In genomic region chr1:26284597-26285351, GRCh38 we compare ENCODE assay signal across 8 cellular contexts. TPM values are rescaled to one million over a fixed set of nuclear protein-coding genes. Genes with fewer than 3 reads are reported as not detected.
DNase-seq lines count a peak whose midpoint lies in the region; ATAC-seq lines count a peak whose summit lies in the region.

No MANE protein-coding gene starts in this region.

- ATAC-seq in T-cell (replicated peaks in 1 of 4) (peak; percentile 65 to 76 (median 68)), right cardiac atrium (peak; percentile 20 to 60), GM19463 (IDR thresholded peaks at IDR 0.05; ENCODE audit: unreplicated experiment) (no peak)
- ATAC-seq in activated naive CD8-positive, alpha-beta T cell treated with anti-CD3 and anti-CD28 coated beads, Interleukin-2, amount 10 ng/mL, durations not matched to agents 7 days and 5 days (ENCODE audit: low read depth): peak; percentile 63

- peak overlapping the region; percentile 87 to 94 (median 91) for H3K4me3 Mint-ChIP-seq in T-cell
- H3K4me3 Mint-ChIP-seq in activated naive CD8-positive, alpha-beta T cell treated with anti-CD3 and anti-CD28 coated beads, Interleukin-2, amount 10 ng/mL, durations not matched to agents 7 days and 5 days: peak overlapping the region; percentile 89

- H3K4me1 ChIP-seq in HUES48 (ENCODE audit: control insufficient read depth, insufficient read depth, low read length) (peaks cover 27% of the 10 kb centered on the region), right cardiac atrium (ENCODE audit: control insufficient read depth, insufficient read depth, low read length) (peaks cover 6% of the 10 kb centered on the region)

- H3K36me3 ChIP-seq in HUES48 (ENCODE audit: control insufficient read depth, insufficient read depth, low read length): no peaks in the 10 kb centered on the region

- CTCF ChIA-PET in T-cell (lab: Charles Lee): interaction anchor here (0.5 to 3.4 kb wide), 17 partner anchors 9 to 720 kb away, joined by 3 to 21 read pairs (median 5); partner anchors contain the start of genes CD52 (in 2 of the 2), CEP85 (in 1 of the 2), UBXN11 (in 1 of the 2) and ZNF593 (in 1 of the 2)

- POLR2A ChIA-PET in T-cell (lab: Charles Lee): interaction anchor here in 1 of 2 donors (1.0 kb wide), 1 partner anchor 30 kb away, joined by 3 read pairs; no protein-coding TSS in a partner anchor
- POLR2A ChIA-PET in activated naive CD8-positive, alpha-beta T cell treated with anti-CD3 and anti-CD28 coated beads, Interleukin-2, amount 10 ng/mL, durations not matched to agents 7 days and 5 days (lab: Charles Lee): interaction anchor here (0.5 to 20.6 kb wide), 17 partner anchors 9 to 169 kb away, joined by 3 to 1079 read pairs (median 6); partner anchors contain the start of genes CD52, CEP85, DHDDS and UBXN11

- H3K4me1 Mint-ChIP-seq in T-cell: peaks cover 89 to 92% (median 91%) of the 10 kb centered on the region in 3 donors
- peaks cover 71% of the 10 kb centered on the region for H3K4me1 Mint-ChIP-seq in activated naive CD8-positive, alpha-beta T cell treated with anti-CD3 and anti-CD28 coated beads, Interleukin-2, amount 10 ng/mL, durations not matched to agents 7 days and 5 days

- peaks cover 26% of the 10 kb centered on the region for H3K36me3 Mint-ChIP-seq in T-cell
- H3K36me3 Mint-ChIP-seq in activated naive CD8-positive, alpha-beta T cell treated with anti-CD3 and anti-CD28 coated beads, Interleukin-2, amount 10 ng/mL, durations not matched to agents 7 days and 5 days: peaks cover 18% of the 10 kb centered on the region

- H3K4me3 ChIP-seq in HUES48 (ENCODE audit: low read depth, low read length) (no peak overlapping the region), right cardiac atrium (ENCODE audit: low read length) (no peak overlapping the region), skin epidermis (peak overlapping the region in 2 of 7 experiments; percentile 7 to 13)

- H3K27me3 ChIP-seq in HUES48 (ENCODE audit: control insufficient read depth, insufficient read depth, low read length) (no peaks in the 10 kb centered on the region), right cardiac atrium (ENCODE audit: control insufficient read depth, insufficient read depth) (no peaks in the 10 kb centered on the region)

- H3K27me3 Mint-ChIP-seq in T-cell: no peaks in the 10 kb centered on the region
- H3K27me3 Mint-ChIP-seq in activated naive CD8-positive, alpha-beta T cell treated with anti-CD3 and anti-CD28 coated beads, Interleukin-2, amount 10 ng/mL, durations not matched to agents 7 days and 5 days: no peaks in the 10 kb centered on the region

- intact Hi-C loops in right cardiac atrium (cut with DNase I): loop anchor here in 1 of 4 donors (5.0 kb wide), 1 partner anchor 33 kb away; the partner anchor contains the start of gene CD52

- H3K27ac Mint-ChIP-seq in T-cell: peak overlapping the region; percentile 99 to 100
- H3K27ac Mint-ChIP-seq in activated naive CD8-positive, alpha-beta T cell treated with anti-CD3 and anti-CD28 coated beads, Interleukin-2, amount 10 ng/mL, durations not matched to agents 7 days and 5 days: peak overlapping the region; percentile 99

- H3K27ac ChIP-seq in HUES48 (ENCODE audit: low read depth, low read length) (peak overlapping the region; percentile 48), right cardiac atrium (ENCODE audit: low read length) (peak overlapping the region; percentile 16), skin epidermis (peak overlapping the region in 20 of 21 experiments; percentile 34 to 98 (median 88))

- DNase-seq in GF-D8 (lab: John Stamatoyannopoulos, UW) (peak; percentile 93), T-cell (peak; percentile 81 to 95 (median 91)), right cardiac atrium (peak; percentile 86 to 87 (median 87)), foreskin melanocyte (no peak)
- DNase-seq in activated naive CD8-positive, alpha-beta T cell treated with anti-CD3 and anti-CD28 coated beads, Interleukin-2, amount 10 ng/mL, durations not matched to agents 7 days and 5 days: peak; percentile 85

- H3K9ac ChIP-seq in HUES48 (ENCODE audit: low read depth, low read length): no peak overlapping the region

- WGBS in right cardiac atrium: 27% methylated on average over 22 of the region's 22 CpGs

- no peaks in the 10 kb centered on the region for H3K9me3 Mint-ChIP-seq in T-cell
- no peaks in the 10 kb centered on the region for H3K9me3 Mint-ChIP-seq in activated naive CD8-positive, alpha-beta T cell treated with anti-CD3 and anti-CD28 coated beads, Interleukin-2, amount 10 ng/mL, durations not matched to agents 7 days and 5 days

- H3K9me3 ChIP-seq in HUES48 (ENCODE audit: control insufficient read depth, insufficient read depth, low read length) (no peaks in the 10 kb centered on the region), right cardiac atrium (ENCODE audit: control insufficient read depth, low read length) (no peaks in the 10 kb centered on the region)

RNA-seq across cellular contexts. Expression of gene SH3BGRL3, which starts 4.9 kb away (rescaled TPM):
- 100 to 1,000 TPM; 218 to 457 (median 370) TPM for total RNA-seq in T-cell
- 100 to 1,000 TPM; 531 to 542 TPM for total RNA-seq in activated naive CD8-positive, alpha-beta T cell treated with anti-CD3 and anti-CD28 coated beads, Interleukin-2, amount 10 ng/mL, durations not matched to agents 7 days and 5 days
- 10 to 100 TPM; 28.9 to 71.3 (median 51.1) TPM for total RNA-seq in right cardiac atrium
- polyA plus RNA-seq in right cardiac atrium: 41.9 TPM

RNA-seq across cellular contexts. Expression of gene UBXN11, which starts 21.7 kb away (rescaled TPM):
- total RNA-seq in T-cell (100 to 1,000 TPM in 3 of 5 donors, 10 to 100 TPM in 2; 39.5 to 112 (median 104) TPM), right cardiac atrium (10 to 100 TPM; 13.7 to 18.5 (median 16.0) TPM)
- total RNA-seq in activated naive CD8-positive, alpha-beta T cell treated with anti-CD3 and anti-CD28 coated beads, Interleukin-2, amount 10 ng/mL, durations not matched to agents 7 days and 5 days: 10 to 100 TPM; 60.5 to 64.1 TPM
- 13.3 TPM for polyA plus RNA-seq in right cardiac atrium

RNA-seq across cellular contexts. Expression of gene CD52, which starts 33.0 kb away (rescaled TPM):
- 1,000 to 10,000 TPM in 4 of 5 donors, 100 to 1,000 TPM in 1; 994 to 1,121 (median 1,054) TPM for total RNA-seq in T-cell
- total RNA-seq in activated naive CD8-positive, alpha-beta T cell treated with anti-CD3 and anti-CD28 coated beads, Interleukin-2, amount 10 ng/mL, durations not matched to agents 7 days and 5 days: 1,000 to 10,000 TPM; 1,078 to 1,088 TPM
- 1 to 10 TPM; 1.8 to 5.7 (median 4.1) TPM for total RNA-seq in right cardiac atrium
- 4.5 TPM for polyA plus RNA-seq in right cardiac atrium

RNA-seq across cellular contexts. Expression of gene CEP85, which starts 50.8 kb away (rescaled TPM):
- total RNA-seq in T-cell (10 to 100 TPM; 14.2 to 28.5 (median 20.7) TPM), right cardiac atrium (10 to 100 TPM; 18.9 to 56.2 (median 32.9) TPM)
- total RNA-seq in activated naive CD8-positive, alpha-beta T cell treated with anti-CD3 and anti-CD28 coated beads, Interleukin-2, amount 10 ng/mL, durations not matched to agents 7 days and 5 days: 10 to 100 TPM; 36.0 to 37.2 TPM
- polyA plus RNA-seq in right cardiac atrium: 20.7 TPM

Comparison
In these comparisons a context has a peak if more than half of its experiments do, and no peak if none do; other contexts are left out.
1. H3K27ac ChIP-seq: peak in every context shown above with its lines; median percentile 88 in skin epidermis; 48 in HUES48; 16 in right cardiac atrium.
2. RNA of gene CD52, which starts 33.0 kb away (total RNA-seq): 1,078 to 1,088 TPM in activated naive CD8-positive, alpha-beta T cell treated with anti-CD3 and anti-CD28 coated beads, Interleukin-2, amount 10 ng/mL, durations not matched to agents 7 days and 5 days and 994 to 1,121 TPM in T-cell; 1.8 to 5.7 TPM in right cardiac atrium; every median in the first group is over 100 times any median in the second.